ENCODE assay signal across 14 cellular contexts in genomic region chr1:155009742-155010141, GRCh38. TPM values are rescaled to one million over a fixed set of nuclear protein-coding genes. Genes with fewer than 3 reads are reported as not detected.
DNase-seq lines count a peak whose midpoint lies in the region; ATAC-seq, FAIRE-seq and TF ChIP-seq lines count a peak whose summit lies in the region.
"Had no signal": no experiment of that assay in that cellular context is flagged by ENCODE, and none has a peak within 500 bp of the region (broad histone marks: within the 10 kb centered on the region; RNA-seq: fewer than 3 reads in every experiment).

No MANE protein-coding gene starts in this region.

- POLR2A ChIA-PET in K562 (lab: Yijun Ruan, JAX), result interaction anchor here (0.7 kb wide), 1 partner anchor 9 kb away, joined by 5 read pairs; no protein-coding TSS in a partner anchor
- POLR2A ChIA-PET in naive thymus-derived CD8-positive, alpha-beta T cell (lab: Charles Lee), result interaction anchor here (0.6 to 2.4 kb wide), 4 partner anchors 10 to 54 kb away, joined by 3 to 8 read pairs (median 4); partner anchors contain the start of gene PBXIP1

- peaks cover 0 to 10% (median 8%) of the 10 kb centered on the region in 9 donors for H3K36me3 ChIP-seq in heart left ventricle
- peaks cover 73% of the 10 kb centered on the region; the same call in 2 of the 3 replicates for H3K36me3 ChIP-seq in K562 (ENCODE audit: control insufficient read depth, insufficient read depth, low read length)
- peaks cover 0 to 6% of the 10 kb centered on the region in 2 donors for H3K36me3 ChIP-seq in vagina
- H3K36me3 ChIP-seq in mesenchymal stem cell (ENCODE audit: control insufficient read depth in 1 of 2, insufficient read depth in 2 of 2, low read depth in 1 of 2, low read length in 2 of 2), result peaks cover 17 to 87% of the 10 kb centered on the region in 2 experiments

- no peak overlapping the region for H2BK15ac ChIP-seq in mesenchymal stem cell (ENCODE audit: low read depth, poor library complexity, severe bottlenecking)

- no peak overlapping the region for H3K23ac ChIP-seq in mesenchymal stem cell (ENCODE audit: low read length in 2 of 2)

- H3K9ac ChIP-seq in K562 (ENCODE audit: insufficient read depth in 1 of 2, low read depth in 2 of 2, low read length in 2 of 2) (peak overlapping the region in 1 of 2 experiments; percentile 78; a peak in 1 of 4 replicates), mesenchymal stem cell (ENCODE audit: low read length) (no peak overlapping the region)

- H3K27ac Mint-ChIP-seq in naive thymus-derived CD8-positive, alpha-beta T cell, result peak overlapping the region in 7 of 10 donors; percentile 8 to 88 (median 69)

- TF ChIP-seq POLR2A in heart left ventricle (IDR thresholded peaks at IDR 0.05), result no peak
- no peak for TF ChIP-seq POLR2A in K562 (conservative IDR thresholded peaks at IDR 0.05)
- TF ChIP-seq POLR2A in vagina (IDR thresholded peaks at IDR 0.05), result no peak

- no peaks in the 10 kb centered on the region for H3K27me3 Mint-ChIP-seq in naive thymus-derived CD8-positive, alpha-beta T cell

- H2AK5ac ChIP-seq in mesenchymal stem cell (ENCODE audit: low read length, severe bottlenecking), result no peak overlapping the region

- H3K4ac ChIP-seq in mesenchymal stem cell (ENCODE audit: low read depth in 1 of 2, low read length in 2 of 2), result no peak overlapping the region

- no peak overlapping the region for H3K14ac ChIP-seq in mesenchymal stem cell (ENCODE audit: low read length in 2 of 2)

- no peak overlapping the region for H3K4me2 ChIP-seq in K562 (ENCODE audit: insufficient read depth, low read length)
- no peak overlapping the region for H3K4me2 ChIP-seq in mesenchymal stem cell (ENCODE audit: low read length, poor library complexity, severe bottlenecking)

- H2AFZ ChIP-seq in K562 (ENCODE audit: low read depth, low read length) (no peak overlapping the region), mesenchymal stem cell (ENCODE audit: low read depth, low read length) (no peak overlapping the region)

- H3K9me3 Mint-ChIP-seq in naive thymus-derived CD8-positive, alpha-beta T cell, result no peaks in the 10 kb centered on the region

- H3K4me1 Mint-ChIP-seq in naive thymus-derived CD8-positive, alpha-beta T cell, result peaks cover 36 to 85% (median 81%) of the 10 kb centered on the region in 4 donors

- no peak overlapping the region for H2BK120ac ChIP-seq in mesenchymal stem cell (ENCODE audit: low read depth, low read length)

- H3K27me3 ChIP-seq in heart left ventricle, result no peaks in the 10 kb centered on the region
- H3K27me3 ChIP-seq in K562 (ENCODE audit: control insufficient read depth in 2 of 2, insufficient read depth in 2 of 2, low read length in 2 of 2), result no peaks in the 10 kb centered on the region
- H3K27me3 ChIP-seq in vagina, result no peaks in the 10 kb centered on the region
- no peaks in the 10 kb centered on the region for H3K27me3 ChIP-seq in mesenchymal stem cell (ENCODE audit: control insufficient read depth in 1 of 2, insufficient read depth in 1 of 2, low read length in 2 of 2)

- no peak overlapping the region for H4K91ac ChIP-seq in mesenchymal stem cell (ENCODE audit: low read length)

- H3K4me3 Mint-ChIP-seq in naive thymus-derived CD8-positive, alpha-beta T cell, result peak overlapping the region; percentile 13 to 79 (median 64)

- no peaks in the 10 kb centered on the region for H3K36me3 Mint-ChIP-seq in naive thymus-derived CD8-positive, alpha-beta T cell

- peaks cover 3% of the 10 kb centered on the region for H4K20me1 ChIP-seq in K562 (replicated peaks; ENCODE audit: control insufficient read depth, insufficient read depth, low read length)

- no TSS peak for BruUV-seq in K562 (replicated peaks; lab: Mats Ljungman, UMichigan)

- intact Hi-C loops in left ventricle myocardium superior (cut with micrococcal nuclease), result no loop called here
- intact Hi-C loops in heart left ventricle (cut with DNase I), result loop anchor here in 2 of 10 donors (5.0 kb wide), 1 partner anchor 42 kb away; no protein-coding TSS in a partner anchor
- intact Hi-C loops in K562 (cut with micrococcal nuclease), result no loop called here
- intact Hi-C loops in vagina (cut with DNase I), result no loop called here

- H3K18ac ChIP-seq in mesenchymal stem cell (ENCODE audit: low read depth in 1 of 2, low read length in 2 of 2), result no peak overlapping the region

- no peak overlapping the region for H2BK12ac ChIP-seq in mesenchymal stem cell (ENCODE audit: low read length in 2 of 2)

- H3K9me3 ChIP-seq in heart left ventricle, result no peaks in the 10 kb centered on the region
- no peaks in the 10 kb centered on the region for H3K9me3 ChIP-seq in K562 (replicated peaks; ENCODE audit: control insufficient read depth, insufficient read depth, low read depth, low read length)
- H3K9me3 ChIP-seq in vagina, result no peaks in the 10 kb centered on the region
- H3K9me3 ChIP-seq in mesenchymal stem cell (ENCODE audit: control insufficient read depth, low read length), result no peaks in the 10 kb centered on the region

- H3K4me1 ChIP-seq in heart left ventricle (peaks cover 8 to 90% (median 60%) of the 10 kb centered on the region in 12 donors), K562 (replicated peaks in 1 of 2; ENCODE audit: control insufficient read depth in 2 of 2, insufficient read depth in 2 of 2, low read length in 2 of 2) (peaks cover 86 to 87% of the 10 kb centered on the region in 2 experiments), vagina (peaks cover 90% of the 10 kb centered on the region), mesenchymal stem cell (ENCODE audit: control insufficient read depth, insufficient read depth, low read depth, low read length) (peaks cover 33% of the 10 kb centered on the region)

- H3K4me3 ChIP-seq in heart left ventricle (peak overlapping the region in 3 of 12 donors; percentile 2 to 59 (median 26)), K562 (no peak overlapping the region), vagina (peak overlapping the region; percentile 29 to 42), mesenchymal stem cell (ENCODE audit: insufficient read depth in 1 of 2, low read depth in 1 of 2, low read length in 2 of 2) (no peak overlapping the region)

- no peak overlapping the region for H4K8ac ChIP-seq in mesenchymal stem cell (ENCODE audit: low read length)

- DNase-seq in left ventricle myocardium superior (peak; percentile 25), heart left ventricle (no peak), K562 (ENCODE audit: extremely low read depth in 1 of 4, low spot score in 3 of 4) (no peak), vagina (ENCODE audit: extremely low spot score in 2 of 2) (no peak), epidermal melanocyte (ENCODE audit: insufficient read length, low spot score) (no peak), mesenteric fat pad (ENCODE audit: low spot score) (no peak), mesenchymal stem cell (no peak)
- no peak for DNase-seq in naive thymus-derived CD8-positive, alpha-beta T cell
- DNase-seq: HCEC 1CT, kidney glomerular epithelial cell, NCI-H748 treated with DMSO at 0.1 percent for 48 hours had no signal

- TF ChIP-seq EP300 in K562 (IDR thresholded peaks at IDR 0.05; ENCODE audit: low read length), result no peak

- ATAC-seq in left ventricle myocardium superior, result no peak
- no peak for ATAC-seq in heart left ventricle
- ATAC-seq in K562, result no peak
- no peak for ATAC-seq in naive thymus-derived CD8-positive, alpha-beta T cell

- in situ Hi-C loops in K562 (cut with MboI), result no loop called here

- no peak for TF ChIP-seq RAD21 in K562 (CRISPR knock-in tag; conservative IDR thresholded peaks at IDR 0.05 in 1 of 2, IDR thresholded peaks at IDR 0.05 in 1 of 2)

- CTCF ChIA-PET in K562 (lab: Yijun Ruan, JAX; ENCODE audit: low intra/inter-chr PET ratio), result no interaction called here

- H3K9me1 ChIP-seq in K562 (ENCODE audit: control insufficient read depth, insufficient read depth, low read length), result no peaks in the 10 kb centered on the region

- peaks cover 44% of the 10 kb centered on the region for H3K79me1 ChIP-seq in mesenchymal stem cell (replicated peaks; ENCODE audit: low read length, poor library complexity, severe bottlenecking)

- H3K27ac ChIP-seq in heart left ventricle (peak overlapping the region in 3 of 12 donors; percentile 10 to 98 (median 97)), K562 (ENCODE audit: extremely low read depth, low read depth, low read length) (no peak overlapping the region; the same call in 2 of the 3 replicates), vagina (peak overlapping the region; percentile 99), mesenchymal stem cell (ENCODE audit: low read length, poor library complexity, severe bottlenecking) (no peak overlapping the region)

- H3K79me2 ChIP-seq in K562 (ENCODE audit: control insufficient read depth, insufficient read depth, low read length), result peaks cover 89% of the 10 kb centered on the region

- FAIRE-seq in K562 (lab: Jason Lieb, UNC), result no peak

- WGBS in heart left ventricle, 4 donors, result 90 to 93% (median 91%) methylated on average over 5 of the region's 5 CpGs
- 89% methylated on average over 5 of the region's 5 CpGs for WGBS in K562 (ENCODE audit: insufficient coverage, low coverage, missing lambda C conversion rate)
- 95% methylated on average over 3 of the region's 5 CpGs for WGBS in mesenchymal stem cell

- no peak overlapping the region for H2BK5ac ChIP-seq in mesenchymal stem cell (ENCODE audit: low read depth, low read length, poor library complexity, severe bottlenecking)

- TF ChIP-seq CTCF in heart left ventricle (IDR thresholded peaks at IDR 0.05) (no peak), K562 (IDR thresholded peaks at IDR 0.05 in 2 of 3, conservative IDR thresholded peaks at IDR 0.05 in 1 of 3; ENCODE audit: insufficient read depth in 2 of 3, low read depth in 1 of 3, low read length in 3 of 3) (no peak), vagina (IDR thresholded peaks at IDR 0.05) (no peak)

RNA-seq across cellular contexts. Expression of gene ZBTB7B, which starts 7.1 kb away (rescaled TPM):
- total RNA-seq in left ventricle myocardium superior (58.9 TPM), heart left ventricle (10 to 100 TPM; 29.5 to 80.0 (median 46.6) TPM), K562 (2014; rRNA removed) (31.3 and 40.6 TPM in 2 replicates), K562 (2014; rRNA removed; fragmentation: Illumina TruSeq; extraction: Trizol) (6.7 and 6.9 TPM in 2 replicates), K562 (2015; rRNA removed; fragmentation: Illumina TruSeq; extraction: Trizol) (21.9 and 23.3 TPM in 2 replicates), K562 (2021) (46.5 and 48.2 TPM in 2 replicates), vagina (77.6 TPM), mesenteric fat pad (80.4 TPM)
- polyA plus RNA-seq in heart left ventricle (100 to 1,000 TPM in 1 of 2 donors, 10 to 100 TPM in 1; 39.2 to 103 TPM), K562 (2011; rRNA removed) (15.2 and 22.8 TPM in 2 replicates), K562 (2014; fragmentation: Illumina TruSeq; extraction: Trizol) (13.5 and 25.7 TPM in 2 replicates), K562 (2014; fragmentation: Nextera tagmentation; extraction: Ambion mirVana) (under 1 TPM; 0.04 to 0.08 TPM), K562 (2014; rRNA removed) (23.2 and 28.7 TPM in 2 replicates)
- total RNA-seq in K562 (2011; cell fraction: chromatin; rRNA removed; ENCODE audit: low replicate concordance), result 24.5 and 77.3 TPM in 2 replicates
- total RNA-seq in K562 (2011; cell fraction: nucleolus; rRNA removed), result 49.9 and 53.4 TPM in 2 replicates
- 27.5 and 32.6 TPM in 2 replicates for total RNA-seq in K562 (2011; cell fraction: nucleoplasm; rRNA removed)
- polyA plus RNA-seq in K562 (2011; cell fraction: cytosol; rRNA removed), result 27.8 and 66.6 TPM in 2 replicates
- 47.1 and 101 TPM in 2 replicates for polyA plus RNA-seq in K562 (2011; cell fraction: nucleus; rRNA removed)
- polyA plus RNA-seq in K562 (2012), result 26.0 and 38.2 TPM in 2 replicates
- 7.6 and 11.9 TPM in 2 replicates for polyA minus RNA-seq in K562 (2011; rRNA and poly(A)+ RNA removed)
- 23.4 and 28.6 TPM in 2 replicates for polyA minus RNA-seq in K562 (2011; cell fraction: cytosol; rRNA and poly(A)+ RNA removed)
- 19.5 and 20.4 TPM in 2 replicates for polyA minus RNA-seq in K562 (2011; cell fraction: nucleus; rRNA and poly(A)+ RNA removed)
- total RNA-seq in naive thymus-derived CD8-positive, alpha-beta T cell, result 10 to 100 TPM; 12.9 to 13.1 TPM
- polyA plus RNA-seq in naive thymus-derived CD8-positive, alpha-beta T cell, result under 1 TPM; 0.12 to 0.59 (median 0.46) TPM
- 18.3 TPM for polyA plus RNA-seq in mesenchymal stem cell (2013, experiment 1 of 2)
- 18.3 TPM for polyA plus RNA-seq in mesenchymal stem cell (2013, experiment 2 of 2)

RNA-seq across cellular contexts. Expression of gene LENEP, which starts 16.4 kb away (rescaled TPM):
- not detected for total RNA-seq in left ventricle myocardium superior
- not detected for total RNA-seq in heart left ventricle
- polyA plus RNA-seq in heart left ventricle, result not detected
- total RNA-seq in K562 (2011; cell fraction: chromatin; rRNA removed; ENCODE audit: low replicate concordance), result 4.5 and 15.4 TPM in 2 replicates
- total RNA-seq in K562 (2011; cell fraction: nucleolus; rRNA removed), result 2.9 and 8.3 TPM in 2 replicates
- 7.6 and 10.0 TPM in 2 replicates for total RNA-seq in K562 (2011; cell fraction: nucleoplasm; rRNA removed)
- 0.24 and 0.86 TPM in 2 replicates for total RNA-seq in K562 (2014; rRNA removed)
- 0.47 TPM in 1 of 2 replicates, not detected in the other for total RNA-seq in K562 (2014; rRNA removed; fragmentation: Illumina TruSeq; extraction: Trizol)
- total RNA-seq in K562 (2015; rRNA removed; fragmentation: Illumina TruSeq; extraction: Trizol), result 0.45 and 0.87 TPM in 2 replicates
- 0.56 TPM in 1 of 2 replicates, not detected in the other for total RNA-seq in K562 (2021)
- not detected in 2 replicates for polyA plus RNA-seq in K562 (2011; rRNA removed)
- not detected in 2 replicates for polyA plus RNA-seq in K562 (2011; cell fraction: cytosol; rRNA removed)
- polyA plus RNA-seq in K562 (2011; cell fraction: nucleus; rRNA removed), result 1.0 and 1.1 TPM in 2 replicates
- 0.17 and 0.59 TPM in 2 replicates for polyA plus RNA-seq in K562 (2012)
- not detected in 2 replicates for polyA plus RNA-seq in K562 (2014; fragmentation: Illumina TruSeq; extraction: Trizol)
- not detected for polyA plus RNA-seq in K562 (2014; fragmentation: Nextera tagmentation; extraction: Ambion mirVana)
- polyA plus RNA-seq in K562 (2014; rRNA removed), result 0.23 and 0.35 TPM in 2 replicates
- 1.4 and 3.2 TPM in 2 replicates for polyA minus RNA-seq in K562 (2011; rRNA and poly(A)+ RNA removed)
- polyA minus RNA-seq in K562 (2011; cell fraction: cytosol; rRNA and poly(A)+ RNA removed), result not detected in 2 replicates
- polyA minus RNA-seq in K562 (2011; cell fraction: nucleus; rRNA and poly(A)+ RNA removed), result 1.1 and 3.6 TPM in 2 replicates
- under 1 TPM; 0.77 to 0.91 TPM for total RNA-seq in naive thymus-derived CD8-positive, alpha-beta T cell
- not detected for polyA plus RNA-seq in naive thymus-derived CD8-positive, alpha-beta T cell
- not detected for total RNA-seq in vagina
- not detected for total RNA-seq in mesenteric fat pad
- not detected for polyA plus RNA-seq in mesenchymal stem cell (2013, experiment 1 of 2)
- not detected for polyA plus RNA-seq in mesenchymal stem cell (2013, experiment 2 of 2)
- total RNA-seq: cardiac septum had no signal

RNA-seq across cellular contexts. Expression of gene DCST2, which starts 23.8 kb away (rescaled TPM):
- total RNA-seq in left ventricle myocardium superior (0.37 TPM), heart left ventricle (under 1 TPM in 8 of 9 donors, not detected in 1; 0.14 to 0.62 (median 0.35) TPM), K562 (2014; rRNA removed) (0.12 TPM in 1 of 2 replicates, not detected in the other), K562 (2014; rRNA removed; fragmentation: Illumina TruSeq; extraction: Trizol) (0.11 TPM in 1 of 2 replicates, not detected in the other), K562 (2015; rRNA removed; fragmentation: Illumina TruSeq; extraction: Trizol) (0.11 TPM in 1 of 2 replicates, not detected in the other), K562 (2021) (0.09 and 0.40 TPM in 2 replicates), vagina (7.9 TPM), mesenteric fat pad (0.87 TPM)
- polyA plus RNA-seq in heart left ventricle (under 1 TPM; 0.17 to 0.65 TPM), K562 (2011; rRNA removed) (0.49 and 1.1 TPM in 2 replicates), K562 (2014; fragmentation: Illumina TruSeq; extraction: Trizol) (0.10 TPM in 1 of 2 replicates, not detected in the other), K562 (2014; fragmentation: Nextera tagmentation; extraction: Ambion mirVana) (not detected), K562 (2014; rRNA removed) (0.22 and 0.37 TPM in 2 replicates)
- total RNA-seq in K562 (2011; cell fraction: chromatin; rRNA removed; ENCODE audit: low replicate concordance), result 1.1 and 2.4 TPM in 2 replicates
- total RNA-seq in K562 (2011; cell fraction: nucleolus; rRNA removed), result 1.3 and 1.7 TPM in 2 replicates
- total RNA-seq in K562 (2011; cell fraction: nucleoplasm; rRNA removed), result 0.99 and 1.3 TPM in 2 replicates
- 0.30 and 0.40 TPM in 2 replicates for polyA plus RNA-seq in K562 (2011; cell fraction: cytosol; rRNA removed)
- polyA plus RNA-seq in K562 (2011; cell fraction: nucleus; rRNA removed), result 9.0 and 9.2 TPM in 2 replicates
- polyA plus RNA-seq in K562 (2012), result 0.36 and 2.9 TPM in 2 replicates
- 0.24 and 0.25 TPM in 2 replicates for polyA minus RNA-seq in K562 (2011; rRNA and poly(A)+ RNA removed)
- polyA minus RNA-seq in K562 (2011; cell fraction: cytosol; rRNA and poly(A)+ RNA removed), result not detected in 2 replicates
- polyA minus RNA-seq in K562 (2011; cell fraction: nucleus; rRNA and poly(A)+ RNA removed), result 0.33 and 0.40 TPM in 2 replicates
- 1 to 10 TPM in 1 of 2 experiments, under 1 TPM in 1; 0.83 to 1.1 TPM for total RNA-seq in naive thymus-derived CD8-positive, alpha-beta T cell
- polyA plus RNA-seq in naive thymus-derived CD8-positive, alpha-beta T cell, result not detected
- polyA plus RNA-seq in mesenchymal stem cell (2013, experiment 1 of 2), result 0.07 TPM
- 0.08 TPM for polyA plus RNA-seq in mesenchymal stem cell (2013, experiment 2 of 2)
- total RNA-seq: fibroblast of villous mesenchyme had no signal

RNA-seq across cellular contexts. Expression of gene DCST1, which starts 23.9 kb away (rescaled TPM):
- total RNA-seq in left ventricle myocardium superior, result not detected
- not detected for total RNA-seq in heart left ventricle
- not detected for polyA plus RNA-seq in heart left ventricle
- total RNA-seq in K562 (2011; cell fraction: chromatin; rRNA removed; ENCODE audit: low replicate concordance), result not detected in 2 replicates
- total RNA-seq in K562 (2011; cell fraction: nucleolus; rRNA removed), result not detected in 2 replicates
- not detected in 2 replicates for total RNA-seq in K562 (2011; cell fraction: nucleoplasm; rRNA removed)
- total RNA-seq in K562 (2014; rRNA removed), result not detected in 2 replicates
- total RNA-seq in K562 (2014; rRNA removed; fragmentation: Illumina TruSeq; extraction: Trizol), result not detected in 2 replicates
- total RNA-seq in K562 (2015; rRNA removed; fragmentation: Illumina TruSeq; extraction: Trizol), result not detected in 2 replicates
- not detected in 2 replicates for total RNA-seq in K562 (2021)
- not detected in 2 replicates for polyA plus RNA-seq in K562 (2011; rRNA removed)
- not detected in 2 replicates for polyA plus RNA-seq in K562 (2011; cell fraction: cytosol; rRNA removed)
- polyA plus RNA-seq in K562 (2011; cell fraction: nucleus; rRNA removed), result 0.08 and 0.10 TPM in 2 replicates
- 0.15 TPM in 1 of 2 replicates, not detected in the other for polyA plus RNA-seq in K562 (2012)
- not detected in 2 replicates for polyA plus RNA-seq in K562 (2014; fragmentation: Illumina TruSeq; extraction: Trizol)
- polyA plus RNA-seq in K562 (2014; fragmentation: Nextera tagmentation; extraction: Ambion mirVana), result not detected
- not detected in 2 replicates for polyA plus RNA-seq in K562 (2014; rRNA removed)
- not detected in 2 replicates for polyA minus RNA-seq in K562 (2011; rRNA and poly(A)+ RNA removed)
- polyA minus RNA-seq in K562 (2011; cell fraction: cytosol; rRNA and poly(A)+ RNA removed), result not detected in 2 replicates
- not detected in 2 replicates for polyA minus RNA-seq in K562 (2011; cell fraction: nucleus; rRNA and poly(A)+ RNA removed)
- not detected for total RNA-seq in naive thymus-derived CD8-positive, alpha-beta T cell
- not detected for polyA plus RNA-seq in naive thymus-derived CD8-positive, alpha-beta T cell
- not detected for total RNA-seq in vagina
- total RNA-seq in mesenteric fat pad, result not detected
- not detected for polyA plus RNA-seq in mesenchymal stem cell (2013, experiment 1 of 2)
- polyA plus RNA-seq in mesenchymal stem cell (2013, experiment 2 of 2), result not detected
- total RNA-seq: activated CD8-positive, alpha-beta memory T cell treated with anti-CD3 and anti-CD28 coated beads for 36 hours; cardiac septum; fibroblast of villous mesenchyme had no signal

RNA-seq across cellular contexts. Expression of gene FLAD1, which starts 26.6 kb away (rescaled TPM):
- total RNA-seq in left ventricle myocardium superior (31.4 TPM), heart left ventricle (10 to 100 TPM; 19.4 to 35.0 (median 27.4) TPM), K562 (2014; rRNA removed) (67.0 and 87.6 TPM in 2 replicates), K562 (2014; rRNA removed; fragmentation: Illumina TruSeq; extraction: Trizol) (41.3 and 56.1 TPM in 2 replicates), K562 (2015; rRNA removed; fragmentation: Illumina TruSeq; extraction: Trizol) (65.8 and 68.6 TPM in 2 replicates), K562 (2021) (74.4 and 79.8 TPM in 2 replicates), vagina (20.6 TPM), mesenteric fat pad (43.7 TPM)
- polyA plus RNA-seq in heart left ventricle (10 to 100 TPM; 22.3 to 50.7 TPM), K562 (2011; rRNA removed) (61.2 and 75.6 TPM in 2 replicates), K562 (2014; fragmentation: Illumina TruSeq; extraction: Trizol) (78.8 and 82.3 TPM in 2 replicates), K562 (2014; fragmentation: Nextera tagmentation; extraction: Ambion mirVana) (10 to 100 TPM; 24.9 to 46.7 TPM), K562 (2014; rRNA removed) (85.8 and 98.9 TPM in 2 replicates)
- total RNA-seq in K562 (2011; cell fraction: chromatin; rRNA removed; ENCODE audit: low replicate concordance), result 46.3 and 135 TPM in 2 replicates
- total RNA-seq in K562 (2011; cell fraction: nucleolus; rRNA removed), result 130 and 141 TPM in 2 replicates
- 76.0 and 76.6 TPM in 2 replicates for total RNA-seq in K562 (2011; cell fraction: nucleoplasm; rRNA removed)
- polyA plus RNA-seq in K562 (2011; cell fraction: cytosol; rRNA removed), result 82.9 and 126 TPM in 2 replicates
- polyA plus RNA-seq in K562 (2011; cell fraction: nucleus; rRNA removed), result 209 and 292 TPM in 2 replicates
- 54.0 and 57.9 TPM in 2 replicates for polyA plus RNA-seq in K562 (2012)
- polyA minus RNA-seq in K562 (2011; rRNA and poly(A)+ RNA removed), result 50.8 and 69.7 TPM in 2 replicates
- polyA minus RNA-seq in K562 (2011; cell fraction: cytosol; rRNA and poly(A)+ RNA removed), result 40.4 and 52.6 TPM in 2 replicates
- polyA minus RNA-seq in K562 (2011; cell fraction: nucleus; rRNA and poly(A)+ RNA removed), result 49.7 and 53.7 TPM in 2 replicates
- 10 to 100 TPM; 46.6 to 46.8 TPM for total RNA-seq in naive thymus-derived CD8-positive, alpha-beta T cell
- 10 to 100 TPM; 30.9 to 41.8 (median 31.9) TPM for polyA plus RNA-seq in naive thymus-derived CD8-positive, alpha-beta T cell
- 26.7 TPM for polyA plus RNA-seq in mesenchymal stem cell (2013, experiment 1 of 2)
- 26.3 TPM for polyA plus RNA-seq in mesenchymal stem cell (2013, experiment 2 of 2)

Comparison
In these comparisons a context has a peak if more than half of its experiments do, and no peak if none do; other contexts are left out.
1. H3K4me3 ChIP-seq: peak in vagina (2 of 2); none in K562 (single experiment) and mesenchymal stem cell (0 of 2).